Comparison of ENCODE assay signal across 1 cellular context in the genomic region with DNA sequence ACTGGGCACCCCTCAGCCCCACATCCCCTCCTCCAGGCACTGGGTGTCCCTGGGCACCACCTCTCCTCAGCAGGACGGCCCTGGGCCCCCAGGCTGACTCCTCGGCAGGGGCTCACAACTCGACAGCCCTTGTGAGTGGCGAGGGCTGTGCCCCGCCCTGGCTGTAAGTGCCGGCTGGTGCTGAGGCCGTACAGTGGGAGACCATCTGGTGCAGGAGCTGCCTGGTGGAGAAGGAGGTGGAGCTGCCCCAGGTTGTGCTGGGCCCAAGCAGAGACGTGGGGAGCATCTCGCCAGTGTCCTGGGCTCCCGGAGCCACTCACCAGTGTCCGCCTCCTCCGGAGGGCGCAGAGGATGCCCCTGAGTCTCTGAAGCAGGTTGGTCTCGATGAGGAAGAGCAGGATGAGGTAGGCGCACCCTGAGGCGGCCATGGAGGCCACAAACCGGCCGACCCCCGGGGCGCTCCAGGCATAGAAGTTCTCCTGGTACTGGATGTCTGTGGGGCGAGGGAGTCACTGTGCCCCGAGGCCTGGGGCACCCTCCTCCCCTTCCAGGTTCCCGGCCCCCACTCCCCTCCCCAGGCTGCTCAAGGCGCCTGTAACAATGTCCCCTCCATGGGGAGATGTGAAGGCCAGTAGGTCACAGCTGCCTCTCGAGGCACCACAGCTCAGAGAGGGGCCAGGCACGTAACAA.
TF ChIP-seq lines count a peak whose summit lies in the region.

No MANE protein-coding gene starts in this region.

TF ChIP-seq in K562, 482 proteins besides CTCF, POLR2A, EP300 and RAD21:
- TF ChIP-seq ZNF134 (CRISPR knock-in tag; conservative IDR thresholded peaks at IDR 0.05) (no peak), POLR3G (IDR thresholded peaks at IDR 0.05; ENCODE audit: extremely low read depth, insufficient read length, insufficient replicate concordance) (no peak), MAFK (IDR thresholded peaks at IDR 0.05; ENCODE audit: low read length) (no peak), FOSL1 (tag; conservative IDR thresholded peaks at IDR 0.05) (no peak), DNMT1 (IDR thresholded peaks at IDR 0.05) (no peak), MTF1 (CRISPR knock-in tag; IDR thresholded peaks at IDR 0.05; ENCODE audit: borderline replicate concordance) (no peak), POLR2G (IDR thresholded peaks at IDR 0.05; ENCODE audit: low read depth, low read length) (peak; percentile 35; the same call in 1 of the 2 replicates)
- TF ChIP-seq, protein P1, sequence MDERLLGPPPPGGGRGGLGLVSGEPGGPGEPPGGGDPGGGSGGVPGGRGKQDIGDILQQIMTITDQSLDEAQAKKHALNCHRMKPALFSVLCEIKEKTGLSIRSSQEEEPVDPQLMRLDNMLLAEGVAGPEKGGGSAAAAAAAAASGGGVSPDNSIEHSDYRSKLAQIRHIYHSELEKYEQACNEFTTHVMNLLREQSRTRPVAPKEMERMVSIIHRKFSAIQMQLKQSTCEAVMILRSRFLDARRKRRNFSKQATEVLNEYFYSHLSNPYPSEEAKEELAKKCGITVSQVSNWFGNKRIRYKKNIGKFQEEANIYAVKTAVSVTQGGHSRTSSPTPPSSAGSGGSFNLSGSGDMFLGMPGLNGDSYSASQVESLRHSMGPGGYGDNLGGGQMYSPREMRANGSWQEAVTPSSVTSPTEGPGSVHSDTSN (CRISPR knock-in tag; IDR thresholded peaks at IDR 0.05; ENCODE audit: low read depth): no peak
- TF ChIP-seq, protein P1 (tag; conservative IDR thresholded peaks at IDR 0.05; ENCODE audit: low read depth): no peak
TF ChIP-seq in K562: peak in this region for 1.
